Comparison of ENCODE assay signal across 19 cellular contexts in genomic region chr1:14160766-14161165, GRCh38.
"Had no signal": no experiment of that assay in that cellular context is flagged by ENCODE, and none has a peak within 500 bp of the region (broad histone marks: within the 10 kb centered on the region; RNA-seq: fewer than 3 reads in every experiment).

No MANE protein-coding gene starts in this region.

- ATAC-seq: HepG2 had no signal

- DNase-seq: IMR-90, Karpas-422, KG1, MM.1S, NCI-H1092 treated with DMSO at 0.1 percent for 48 hours, NCI-H1436, NCI-H187, NCI-H2029, NCI-H2081 treated with DMSO at 0.1 percent for 48 hours, NCI-H2171, NCI-H226, NCI-H446, NCI-H510A, NCI-H524 treated with DMSO at 0.1 percent for 48 hours, NCI-H69, NCI-H774, SHP77, SK-N-SH had no signal
